10 cellular contexts compared by ENCODE assay signal in the genomic region with DNA sequence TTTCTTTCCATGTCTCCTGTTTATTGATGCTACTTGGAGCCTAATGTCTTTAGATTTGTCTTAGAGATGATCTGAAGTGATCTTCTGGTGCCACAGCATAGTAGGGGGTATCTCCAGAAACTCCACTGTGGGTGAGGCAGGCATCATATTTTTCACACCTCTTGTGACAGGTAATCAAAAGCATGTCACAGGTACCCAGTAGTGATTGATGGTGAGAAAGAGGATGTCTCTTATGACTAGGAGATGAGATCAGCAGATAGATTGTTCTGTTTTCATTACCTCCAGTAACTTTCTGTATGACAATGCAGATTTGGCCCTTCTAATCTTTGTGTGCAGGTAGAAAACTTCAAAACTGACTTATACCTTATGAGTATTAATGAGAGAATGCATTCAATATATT. TPM values are rescaled to one million over a fixed set of nuclear protein-coding genes. Genes with fewer than 3 reads are reported as not detected.
A peak's percentile ranks its signal among the peaks of the same experiment; 100 is the strongest.
DNase-seq lines count a peak whose midpoint lies in the region; ATAC-seq and FAIRE-seq lines count a peak whose summit lies in the region.
"Had no signal": no experiment of that assay in that cellular context is flagged by ENCODE, and none has a peak within 500 bp of the region (broad histone marks: within the 10 kb centered on the region; RNA-seq: fewer than 3 reads in every experiment).

No MANE protein-coding gene starts in this region.

- peak; percentile 58 for ATAC-seq in GM18517 (IDR thresholded peaks at IDR 0.05; ENCODE audit: unreplicated experiment)
- ATAC-seq in GM21447 (IDR thresholded peaks at IDR 0.05; ENCODE audit: unreplicated experiment) = peak; percentile 54
- ATAC-seq in HG03196 (IDR thresholded peaks at IDR 0.05; ENCODE audit: unreplicated experiment) = peak; percentile 54
- peak; percentile 93 for ATAC-seq in effector memory CD8-positive, alpha-beta T cell (replicated peaks)

- FAIRE-seq in RCC 7860 (lab: Jason Lieb, UNC) = no peak

- H3K27ac Mint-ChIP-seq in effector memory CD8-positive, alpha-beta T cell = peak overlapping the region; percentile 73 to 78

- no peak for DNase-seq in effector memory CD8-positive, alpha-beta T cell
- no peak for DNase-seq in RCC 7860 (ENCODE audit: low spot score)
- DNase-seq in cerebellar cortex (ENCODE audit: low spot score) = no peak
- no peak for DNase-seq in cerebellum (ENCODE audit: low spot score)
- no peak for DNase-seq in HuH-7.5 (ENCODE audit: low spot score)
- DNase-seq: SIG-M5 had no signal

- H3K36me3 Mint-ChIP-seq in effector memory CD8-positive, alpha-beta T cell (ENCODE audit: insufficient read depth) = peaks cover 5% of the 10 kb centered on the region

- no peak overlapping the region for H3K4me3 Mint-ChIP-seq in effector memory CD8-positive, alpha-beta T cell

- H3K4me1 Mint-ChIP-seq in effector memory CD8-positive, alpha-beta T cell (ENCODE audit: low read depth in 2 of 2) = peaks cover 48 to 54% of the 10 kb centered on the region in 2 donors

- no peaks in the 10 kb centered on the region for H3K9me3 Mint-ChIP-seq in effector memory CD8-positive, alpha-beta T cell

- H3K27me3 Mint-ChIP-seq in effector memory CD8-positive, alpha-beta T cell = no peaks in the 10 kb centered on the region

RNA-seq across cellular contexts. Expression of gene NCOA7, which starts 13.5 kb away (rescaled TPM):
- total RNA-seq in cerebellum = 28.8 TPM

RNA-seq across cellular contexts. Expression of gene HEY2, which starts 54.8 kb away (rescaled TPM):
- total RNA-seq in cerebellum = 9.5 TPM
- total RNA-seq: M059J had no signal
